Comparison of ENCODE assay signal across 5 cellular contexts in genomic region chr10:129071411-129071810, GRCh38.
DNase-seq lines count a peak whose midpoint lies in the region; TF ChIP-seq lines count a peak whose summit lies in the region.
"Not testable (repeated sequence)": the region's sequence is repeated elsewhere in the genome, so short reads cannot be mapped to it uniquely, and the experiment has no call there.

No MANE protein-coding gene starts in this region.

- not testable (repeated sequence) for H2BK12ac ChIP-seq in neuronal stem cell (ENCODE audit: low read length)

- not testable (repeated sequence) for TF ChIP-seq EP300 in esophagus muscularis mucosa (IDR thresholded peaks at IDR 0.05)

- not testable (repeated sequence) for H3K9ac ChIP-seq in colonic mucosa (ENCODE audit: low read depth in 2 of 2, low read length in 2 of 2); neuronal stem cell (ENCODE audit: low read depth, low read length, poor library complexity)

- not testable (repeated sequence) for H3K23ac ChIP-seq in neuronal stem cell (ENCODE audit: low read depth, low read length, poor library complexity)

- H2BK120ac ChIP-seq in neuronal stem cell (ENCODE audit: low read depth, low read length): not testable (repeated sequence)

- not testable (repeated sequence) for H4K91ac ChIP-seq in neuronal stem cell (ENCODE audit: low read depth, low read length, poor library complexity)

- not testable (repeated sequence) for H3K4ac ChIP-seq in neuronal stem cell (ENCODE audit: low read length)

- 94% methylated on average over 17 of the region's 29 CpGs for WGBS in esophagus muscularis mucosa
- WGBS in neuronal stem cell (ENCODE audit: extremely low coverage in 2 of 2, insufficient read length in 2 of 2, insufficient replicate concordance in 1 of 2), 2 donors: no CpG with 5 or more reads among the region's 29 CpGs

- not testable (repeated sequence) for H2AK5ac ChIP-seq in neuronal stem cell (ENCODE audit: low read depth, low read length)

- H3K27me3 ChIP-seq in colonic mucosa; esophagus muscularis mucosa; right atrium auricular region; neuronal stem cell (ENCODE audit: control insufficient read depth in 3 of 3, insufficient read depth in 3 of 3, low read depth in 1 of 3, low read length in 3 of 3): not testable (repeated sequence)

- H3K18ac ChIP-seq in neuronal stem cell (ENCODE audit: low read length): not testable (repeated sequence)

- H3K27ac ChIP-seq in colonic mucosa; esophagus muscularis mucosa (replicated peaks in 1 of 4); right atrium auricular region; neuronal stem cell (replicated peaks; ENCODE audit: low read length): not testable (repeated sequence)

- H3K79me1 ChIP-seq in neuronal stem cell (ENCODE audit: low read depth, low read length): not testable (repeated sequence)

- intact Hi-C loops in colonic mucosa (cut with DNase I); esophagus muscularis mucosa (cut with DNase I): not testable (repeated sequence)

- TF ChIP-seq POLR2A in esophagus muscularis mucosa (IDR thresholded peaks at IDR 0.05; ENCODE audit: low read depth): not testable (repeated sequence)

- H3K14ac ChIP-seq in neuronal stem cell (ENCODE audit: low read length): peak overlapping the region; percentile 71

- H3K4me2 ChIP-seq in neuronal stem cell (ENCODE audit: insufficient read depth, low read length, poor library complexity, severe bottlenecking): not testable (repeated sequence)

- not testable (repeated sequence) for H2BK15ac ChIP-seq in neuronal stem cell (ENCODE audit: low read length)

- not testable (repeated sequence) for H3K4me3 ChIP-seq in colonic mucosa; esophagus muscularis mucosa; right atrium auricular region; neuronal stem cell (ENCODE audit: low read length in 2 of 2)

- not testable (repeated sequence) for TF ChIP-seq CTCF in colonic mucosa (IDR thresholded peaks at IDR 0.05); esophagus muscularis mucosa (IDR thresholded peaks at IDR 0.05); right atrium auricular region (IDR thresholded peaks at IDR 0.05)

- not testable (repeated sequence) for H2AFZ ChIP-seq in neuronal stem cell (ENCODE audit: low read length)

- H3K36me3 ChIP-seq in colonic mucosa; esophagus muscularis mucosa; right atrium auricular region; neuronal stem cell (replicated peaks in 1 of 2; ENCODE audit: control insufficient read depth in 2 of 2, insufficient read depth in 2 of 2, low read length in 2 of 2): not testable (repeated sequence)

- not testable (repeated sequence) for H2BK5ac ChIP-seq in neuronal stem cell (ENCODE audit: low read length)

- H4K8ac ChIP-seq in neuronal stem cell (ENCODE audit: low read depth, low read length): not testable (repeated sequence)

- DNase-seq in colonic mucosa (peak; percentile 4), esophagus muscularis mucosa (ENCODE audit: extremely low spot score) (peak; percentile 37), right atrium auricular region (ENCODE audit: low spot score) (peak; percentile 38), ureter (ENCODE audit: low spot score) (peak; percentile 32)
- not testable (repeated sequence) for DNase-seq in neuronal stem cell (ENCODE audit: low spot score)

- not testable (repeated sequence) for H3K9me3 ChIP-seq in colonic mucosa; esophagus muscularis mucosa; right atrium auricular region; neuronal stem cell (replicated peaks in 1 of 2; ENCODE audit: control insufficient read depth in 2 of 2, insufficient read depth in 1 of 2, low read depth in 1 of 2, low read length in 2 of 2)

- H3K4me1 ChIP-seq in colonic mucosa; esophagus muscularis mucosa; right atrium auricular region; neuronal stem cell (ENCODE audit: control insufficient read depth in 2 of 2, insufficient read depth in 1 of 2, low read depth in 1 of 2, low read length in 2 of 2): not testable (repeated sequence)
